Comparison of ENCODE assay signal across 2 cellular contexts in genomic region chr12:913919-914718, GRCh38.
TF ChIP-seq lines count a peak whose summit lies in the region.

No MANE protein-coding gene starts in this region.

TF ChIP-seq in IMR-90, 13 proteins besides CTCF, POLR2A, EP300 and RAD21:
- peak; percentile 30; the same call in 1 of the 2 replicates for TF ChIP-seq MXI1 (IDR thresholded peaks at IDR 0.05; ENCODE audit: borderline replicate concordance, low read depth, low read length)
- no peak for TF ChIP-seq RCOR1 (IDR thresholded peaks at IDR 0.05; ENCODE audit: insufficient replicate concordance, low read length)
- peak; percentile 53; the same call in 1 of the 2 replicates for TF ChIP-seq FOS (IDR thresholded peaks at IDR 0.05; ENCODE audit: low read depth, low read length)
- 0 out of 2 replicates have a peak, but pooled peaks have one; percentile 6 for TF ChIP-seq CEBPB (IDR thresholded peaks at IDR 0.05; ENCODE audit: low read depth, low read length)
- peak; percentile 98 for TF ChIP-seq MAFK (IDR thresholded peaks at IDR 0.05; ENCODE audit: low read depth, low read length)

TF ChIP-seq in K562, 482 proteins besides CTCF, POLR2A, EP300 and RAD21:
- TF ChIP-seq NR3C1 (CRISPR knock-in tag; IDR thresholded peaks at IDR 0.05) = no peak
- peak; percentile 61; the same call in 1 of the 2 replicates for TF ChIP-seq C11orf30 (IDR thresholded peaks at IDR 0.05; ENCODE audit: low read depth)
- no peak for TF ChIP-seq RFX5 (IDR thresholded peaks at IDR 0.05; ENCODE audit: low read depth, low read length)
- TF ChIP-seq ELF4 (CRISPR knock-in tag; IDR thresholded peaks at IDR 0.05) = no peak
- no peak for TF ChIP-seq SMAD2 (IDR thresholded peaks at IDR 0.05; ENCODE audit: low read depth, low read length)
- TF ChIP-seq, protein P1, sequence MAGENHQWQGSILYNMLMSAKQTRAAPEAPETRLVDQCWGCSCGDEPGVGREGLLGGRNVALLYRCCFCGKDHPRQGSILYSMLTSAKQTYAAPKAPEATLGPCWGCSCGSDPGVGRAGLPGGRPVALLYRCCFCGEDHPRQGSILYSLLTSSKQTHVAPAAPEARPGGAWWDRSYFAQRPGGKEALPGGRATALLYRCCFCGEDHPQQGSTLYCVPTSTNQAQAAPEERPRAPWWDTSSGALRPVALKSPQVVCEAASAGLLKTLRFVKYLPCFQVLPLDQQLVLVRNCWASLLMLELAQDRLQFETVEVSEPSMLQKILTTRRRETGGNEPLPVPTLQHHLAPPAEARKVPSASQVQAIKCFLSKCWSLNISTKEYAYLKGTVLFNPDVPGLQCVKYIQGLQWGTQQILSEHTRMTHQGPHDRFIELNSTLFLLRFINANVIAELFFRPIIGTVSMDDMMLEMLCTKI (IDR thresholded peaks at IDR 0.05; ENCODE audit: partially characterized antibody) = no peak
- TF ChIP-seq, protein P2, sequence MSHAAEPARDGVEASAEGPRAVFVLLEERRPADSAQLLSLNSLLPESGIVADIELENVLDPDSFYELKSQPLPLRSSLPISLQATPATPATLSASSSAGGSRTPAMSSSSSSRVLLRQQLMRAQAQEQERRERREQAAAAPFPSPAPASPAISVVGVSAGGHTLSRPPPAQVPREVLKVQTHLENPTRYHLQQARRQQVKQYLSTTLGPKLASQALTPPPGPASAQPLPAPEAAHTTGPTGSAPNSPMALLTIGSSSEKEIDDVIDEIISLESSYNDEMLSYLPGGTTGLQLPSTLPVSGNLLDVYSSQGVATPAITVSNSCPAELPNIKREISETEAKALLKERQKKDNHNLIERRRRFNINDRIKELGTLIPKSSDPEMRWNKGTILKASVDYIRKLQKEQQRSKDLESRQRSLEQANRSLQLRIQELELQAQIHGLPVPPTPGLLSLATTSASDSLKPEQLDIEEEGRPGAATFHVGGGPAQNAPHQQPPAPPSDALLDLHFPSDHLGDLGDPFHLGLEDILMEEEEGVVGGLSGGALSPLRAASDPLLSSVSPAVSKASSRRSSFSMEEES (CRISPR knock-in tag; IDR thresholded peaks at IDR 0.05) = no peak
- no peak for TF ChIP-seq ETS2 (tag; IDR thresholded peaks at IDR 0.05; ENCODE audit: borderline replicate concordance, poor library complexity, severe bottlenecking)
- no peak for TF ChIP-seq ZFX (CRISPR knock-in tag; IDR thresholded peaks at IDR 0.05)
- TF ChIP-seq CHD2 (IDR thresholded peaks at IDR 0.05; ENCODE audit: low read depth, low read length) = no peak
- no peak for TF ChIP-seq BACH1 (tag; IDR thresholded peaks at IDR 0.05)
- no peak for TF ChIP-seq ZNF280B (CRISPR knock-in tag; IDR thresholded peaks at IDR 0.05)
- TF ChIP-seq HNRNPUL1 (IDR thresholded peaks at IDR 0.05; ENCODE audit: low read length) = no peak
- TF ChIP-seq CBX5 (IDR thresholded peaks at IDR 0.05; ENCODE audit: borderline replicate concordance, low read depth) = no peak
- no peak for TF ChIP-seq ZBTB1 (CRISPR knock-in tag; IDR thresholded peaks at IDR 0.05; ENCODE audit: borderline replicate concordance, low read depth)
- no peak for TF ChIP-seq KLF1 (tag; IDR thresholded peaks at IDR 0.05)
- TF ChIP-seq MYBL2 (IDR thresholded peaks at IDR 0.05; ENCODE audit: low read depth) = no peak
- TF ChIP-seq MYBL2 (CRISPR knock-in tag; IDR thresholded peaks at IDR 0.05; ENCODE audit: borderline replicate concordance) = no peak
- TF ChIP-seq MAFK (IDR thresholded peaks at IDR 0.05; ENCODE audit: low read length) = peak; percentile 43; the same call in 1 of the 2 replicates
- TF ChIP-seq TAF9B (IDR thresholded peaks at IDR 0.05; ENCODE audit: partially characterized antibody) = no peak
- TF ChIP-seq SRSF3 (IDR thresholded peaks at IDR 0.05; ENCODE audit: insufficient read depth, low read length) = no peak
- no peak for TF ChIP-seq ARID2 (IDR thresholded peaks at IDR 0.05)
- TF ChIP-seq PRMT5 (CRISPR knock-in tag; IDR thresholded peaks at IDR 0.05) = no peak
- TF ChIP-seq DLX4 (CRISPR knock-in tag; IDR thresholded peaks at IDR 0.05) = no peak
- peak; percentile 79; the same call in 1 of the 2 replicates for TF ChIP-seq SPI1 (IDR thresholded peaks at IDR 0.05; ENCODE audit: borderline replicate concordance, low read depth, low read length)
- TF ChIP-seq ZNF316 (IDR thresholded peaks at IDR 0.05) = peak; percentile 83
- no peak for TF ChIP-seq ELF2 (CRISPR knock-in tag; IDR thresholded peaks at IDR 0.05)
- no peak for TF ChIP-seq ADNP (tag; IDR thresholded peaks at IDR 0.05)
- peak; percentile 68 for TF ChIP-seq PRDM10 (IDR thresholded peaks at IDR 0.05; ENCODE audit: partially characterized antibody)
- TF ChIP-seq MAFF (IDR thresholded peaks at IDR 0.05; ENCODE audit: low read length) = peak; percentile 65
- no peak for TF ChIP-seq ZNF655 (CRISPR knock-in tag; IDR thresholded peaks at IDR 0.05)
- no peak for TF ChIP-seq BRCA1 (IDR thresholded peaks at IDR 0.05)
- no peak for TF ChIP-seq BRCA1 (CRISPR knock-in tag; IDR thresholded peaks at IDR 0.05)
- no peak for TF ChIP-seq GATAD2B (IDR thresholded peaks at IDR 0.05; ENCODE audit: borderline replicate concordance)
